ENCODE assay signal across 17 cellular contexts in genomic region chr12:127445583-127445982, GRCh38.
"Had no signal": no experiment of that assay in that cellular context is flagged by ENCODE, and none has a peak within 500 bp of the region (broad histone marks: within the 10 kb centered on the region; RNA-seq: fewer than 3 reads in every experiment).

No MANE protein-coding gene starts in this region.

- DNase-seq: colonic mucosa; dermis blood vessel endothelial cell; endodermal cell; erythroblast; heart left ventricle; hippocampal formation; left colon; mammary epithelial cell; naive thymus-derived CD4-positive, alpha-beta T cell; nephron progenitor cell; small intestine; stimulated activated CD4-positive, alpha-beta T cell treated with anti-CD3 and anti-CD28 coated beads, Interleukin-12 subunit alpha, Interleukin-12 subunit beta, amount 100 ng/mL, for 4 hours; stimulated activated CD4-positive, alpha-beta T cell treated with anti-CD3 and anti-CD28 coated beads, Interleukin-2, amount 100 ng/mL, for 48 hours; stimulated activated naive CD4-positive, alpha-beta T cell treated with Interleukin-2 at 50 U/mL for 16 hours; thyroid gland had no signal

- H3K9me3 ChIP-seq: colonic mucosa, neutrophil, thyroid gland had no signal

- H3K4me1 ChIP-seq: colonic mucosa, heart left ventricle, thyroid gland had no signal

- ATAC-seq: heart left ventricle; left colon; naive thymus-derived CD4-positive, alpha-beta T cell; sciatic nerve had no signal

- H3K27me3 ChIP-seq: colonic mucosa, heart left ventricle, neutrophil, thyroid gland had no signal

- H3K4me3 ChIP-seq: colonic mucosa, heart left ventricle, thyroid gland had no signal

- H3K27ac ChIP-seq: colonic mucosa, heart left ventricle, neutrophil, thyroid gland had no signal

- H3K36me3 ChIP-seq: colonic mucosa, heart left ventricle, neutrophil, thyroid gland had no signal
